ENCODE assay signal across 1 cellular context in genomic region chr14:96294246-96294645, GRCh38.
TF ChIP-seq lines count a peak whose summit lies in the region.

No MANE protein-coding gene starts in this region.

TF ChIP-seq in GM23338, 12 proteins besides CTCF, POLR2A, EP300 and RAD21 (continued from another document):
- TF ChIP-seq, protein P1, sequence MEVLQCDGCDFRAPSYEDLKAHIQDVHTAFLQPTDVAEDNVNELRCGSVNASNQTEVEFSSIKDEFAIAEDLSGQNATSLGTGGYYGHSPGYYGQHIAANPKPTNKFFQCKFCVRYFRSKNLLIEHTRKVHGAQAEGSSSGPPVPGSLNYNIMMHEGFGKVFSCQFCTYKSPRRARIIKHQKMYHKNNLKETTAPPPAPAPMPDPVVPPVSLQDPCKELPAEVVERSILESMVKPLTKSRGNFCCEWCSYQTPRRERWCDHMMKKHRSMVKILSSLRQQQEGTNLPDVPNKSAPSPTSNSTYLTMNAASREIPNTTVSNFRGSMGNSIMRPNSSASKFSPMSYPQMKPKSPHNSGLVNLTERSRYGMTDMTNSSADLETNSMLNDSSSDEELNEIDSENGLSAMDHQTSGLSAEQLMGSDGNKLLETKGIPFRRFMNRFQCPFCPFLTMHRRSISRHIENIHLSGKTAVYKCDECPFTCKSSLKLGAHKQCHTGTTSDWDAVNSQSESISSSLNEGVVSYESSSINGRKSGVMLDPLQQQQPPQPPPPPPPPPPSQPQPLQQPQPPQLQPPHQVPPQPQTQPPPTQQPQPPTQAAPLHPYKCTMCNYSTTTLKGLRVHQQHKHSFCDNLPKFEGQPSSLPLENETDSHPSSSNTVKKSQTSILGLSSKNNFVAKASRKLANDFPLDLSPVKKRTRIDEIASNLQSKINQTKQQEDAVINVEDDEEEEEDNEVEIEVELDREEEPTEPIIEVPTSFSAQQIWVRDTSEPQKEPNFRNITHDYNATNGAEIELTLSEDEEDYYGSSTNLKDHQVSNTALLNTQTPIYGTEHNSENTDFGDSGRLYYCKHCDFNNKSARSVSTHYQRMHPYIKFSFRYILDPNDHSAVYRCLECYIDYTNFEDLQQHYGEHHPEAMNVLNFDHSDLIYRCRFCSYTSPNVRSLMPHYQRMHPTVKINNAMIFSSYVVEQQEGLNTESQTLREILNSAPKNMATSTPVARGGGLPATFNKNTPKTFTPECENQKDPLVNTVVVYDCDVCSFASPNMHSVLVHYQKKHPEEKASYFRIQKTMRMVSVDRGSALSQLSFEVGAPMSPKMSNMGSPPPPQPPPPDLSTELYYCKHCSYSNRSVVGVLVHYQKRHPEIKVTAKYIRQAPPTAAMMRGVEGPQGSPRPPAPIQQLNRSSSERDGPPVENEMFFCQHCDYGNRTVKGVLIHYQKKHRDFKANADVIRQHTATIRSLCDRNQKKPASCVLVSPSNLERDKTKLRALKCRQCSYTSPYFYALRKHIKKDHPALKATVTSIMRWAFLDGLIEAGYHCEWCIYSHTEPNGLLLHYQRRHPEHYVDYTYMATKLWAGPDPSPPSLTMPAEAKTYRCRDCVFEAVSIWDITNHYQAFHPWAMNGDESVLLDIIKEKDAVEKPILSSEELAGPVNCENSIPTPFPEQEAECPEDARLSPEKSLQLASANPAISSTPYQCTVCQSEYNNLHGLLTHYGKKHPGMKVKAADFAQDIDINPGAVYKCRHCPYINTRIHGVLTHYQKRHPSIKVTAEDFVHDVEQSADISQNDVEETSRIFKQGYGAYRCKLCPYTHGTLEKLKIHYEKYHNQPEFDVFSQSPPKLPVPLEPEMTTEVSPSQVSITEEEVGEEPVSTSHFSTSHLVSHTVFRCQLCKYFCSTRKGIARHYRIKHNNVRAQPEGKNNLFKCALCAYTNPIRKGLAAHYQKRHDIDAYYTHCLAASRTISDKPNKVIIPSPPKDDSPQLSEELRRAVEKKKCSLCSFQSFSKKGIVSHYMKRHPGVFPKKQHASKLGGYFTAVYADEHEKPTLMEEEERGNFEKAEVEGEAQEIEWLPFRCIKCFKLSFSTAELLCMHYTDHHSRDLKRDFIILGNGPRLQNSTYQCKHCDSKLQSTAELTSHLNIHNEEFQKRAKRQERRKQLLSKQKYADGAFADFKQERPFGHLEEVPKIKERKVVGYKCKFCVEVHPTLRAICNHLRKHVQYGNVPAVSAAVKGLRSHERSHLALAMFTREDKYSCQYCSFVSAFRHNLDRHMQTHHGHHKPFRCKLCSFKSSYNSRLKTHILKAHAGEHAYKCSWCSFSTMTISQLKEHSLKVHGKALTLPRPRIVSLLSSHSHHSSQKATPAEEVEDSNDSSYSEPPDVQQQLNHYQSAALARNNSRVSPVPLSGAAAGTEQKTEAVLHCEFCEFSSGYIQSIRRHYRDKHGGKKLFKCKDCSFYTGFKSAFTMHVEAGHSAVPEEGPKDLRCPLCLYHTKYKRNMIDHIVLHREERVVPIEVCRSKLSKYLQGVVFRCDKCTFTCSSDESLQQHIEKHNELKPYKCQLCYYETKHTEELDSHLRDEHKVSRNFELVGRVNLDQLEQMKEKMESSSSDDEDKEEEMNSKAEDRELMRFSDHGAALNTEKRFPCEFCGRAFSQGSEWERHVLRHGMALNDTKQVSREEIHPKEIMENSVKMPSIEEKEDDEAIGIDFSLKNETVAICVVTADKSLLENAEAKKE (CRISPR knock-in tag; IDR thresholded peaks at IDR 0.05), result no peak
- TF ChIP-seq CREB1 (CRISPR knock-in tag; IDR thresholded peaks at IDR 0.05; ENCODE audit: low read depth), result no peak
- TF ChIP-seq POLR2AphosphoS5 (IDR thresholded peaks at IDR 0.05; ENCODE audit: low read depth), result no peak
- TF ChIP-seq EZH2 (IDR thresholded peaks at IDR 0.05; ENCODE audit: low read depth, unreplicated experiment), result no peak
- TF ChIP-seq, protein P2, sequence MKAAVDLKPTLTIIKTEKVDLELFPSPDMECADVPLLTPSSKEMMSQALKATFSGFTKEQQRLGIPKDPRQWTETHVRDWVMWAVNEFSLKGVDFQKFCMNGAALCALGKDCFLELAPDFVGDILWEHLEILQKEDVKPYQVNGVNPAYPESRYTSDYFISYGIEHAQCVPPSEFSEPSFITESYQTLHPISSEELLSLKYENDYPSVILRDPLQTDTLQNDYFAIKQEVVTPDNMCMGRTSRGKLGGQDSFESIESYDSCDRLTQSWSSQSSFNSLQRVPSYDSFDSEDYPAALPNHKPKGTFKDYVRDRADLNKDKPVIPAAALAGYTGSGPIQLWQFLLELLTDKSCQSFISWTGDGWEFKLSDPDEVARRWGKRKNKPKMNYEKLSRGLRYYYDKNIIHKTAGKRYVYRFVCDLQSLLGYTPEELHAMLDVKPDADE (IDR thresholded peaks at IDR 0.05), result no peak
- no peak for TF ChIP-seq REST (IDR thresholded peaks at IDR 0.05; ENCODE audit: unreplicated experiment)
